ENCODE assay signal across 31 cellular contexts in genomic region chr3:189459231-189459630, GRCh38.
"Had no signal": no experiment of that assay in that cellular context is flagged by ENCODE, and none has a peak within 500 bp of the region (broad histone marks: within the 10 kb centered on the region; RNA-seq: fewer than 3 reads in every experiment).

No MANE protein-coding gene starts in this region.

- H3K9ac ChIP-seq: neural progenitor cell, parathyroid adenoma had no signal

- H2AFZ ChIP-seq: neural progenitor cell, parathyroid adenoma had no signal

- H3K4me2 ChIP-seq: neural progenitor cell had no signal

- DNase-seq: naive thymus-derived CD4-positive, alpha-beta T cell; natural killer cell; occipital lobe; ovary; posterior cingulate gyrus; retina; spleen; stimulated activated CD4-positive, alpha-beta T cell treated with anti-CD3 and anti-CD28 coated beads, Interleukin-12 subunit alpha, Interleukin-12 subunit beta, amount 100 ng/mL, for 4 hours; stimulated activated CD4-positive, alpha-beta T cell treated with anti-CD3 and anti-CD28 coated beads, Interleukin-1b, Interleukin-23, amount 100 ng/mL, for 48 hours; stimulated activated CD4-positive, alpha-beta T cell treated with anti-CD3 and anti-CD28 coated beads, Interleukin-4, amount 100 ng/mL, for 1 hour; stimulated activated CD4-positive, alpha-beta T cell treated with anti-CD3 and anti-CD28 coated beads, Interleukin-4, amount 100 ng/mL, for 4 hours; stimulated activated CD8-positive, alpha-beta memory T cell treated with anti-CD3 and anti-CD28 coated beads, Interleukin-4, amount 100 ng/mL, for 48 hours; stimulated activated naive CD4-positive, alpha-beta T cell; stimulated activated naive CD8-positive, alpha-beta T cell treated with anti-CD3 and anti-CD28 coated beads, Interleukin-15, amount 100 ng/mL, for 72 hours; stimulated activated naive CD8-positive, alpha-beta T cell treated with anti-CD3 and anti-CD28 coated beads, Interleukin-15, Interleukin-2, amounts not matched to agents 100 U/mL and 50 U/mL, for 24 hours; substantia nigra; testis; tibial artery; transverse colon; upper lobe of right lung; uterus had no signal

- H3K9me3 Mint-ChIP-seq: nephron; neural progenitor cell; stimulated activated memory B cell treated with anti-CD40 and anti-IgM and Interleukin-4, amounts not matched to agents 10 μg/mL and 1 μg/mL and 100 μg/mL, for 72 hours had no signal

- H3K27me3 ChIP-seq: neural progenitor cell, ovary, right atrium auricular region, spleen, suprapubic skin, testis, tibial artery, transverse colon, upper lobe of right lung, uterus had no signal

- H3K36me3 Mint-ChIP-seq: natural killer cell; neural progenitor cell; stimulated activated memory B cell treated with anti-CD40 and anti-IgM and Interleukin-4, amounts not matched to agents 10 μg/mL and 1 μg/mL and 100 μg/mL, for 72 hours had no signal

- H3K9me3 ChIP-seq: ovary, right atrium auricular region, spleen, suprapubic skin, testis, tibial artery, transverse colon, upper lobe of right lung, uterus had no signal

- H3K4me3 Mint-ChIP-seq: naive thymus-derived CD4-positive, alpha-beta T cell; natural killer cell; nephron; neural progenitor cell; stimulated activated memory B cell treated with anti-CD40 and anti-IgM and Interleukin-4, amounts not matched to agents 10 μg/mL and 1 μg/mL and 100 μg/mL, for 72 hours; stimulated activated naive CD8-positive, alpha-beta T cell treated with anti-CD3 and anti-CD28 coated beads, Interleukin-15, amount 100 ng/mL, for 72 hours had no signal

- H3K36me3 ChIP-seq: neural progenitor cell, ovary, right atrium auricular region, spleen, suprapubic skin, tibial artery, transverse colon, upper lobe of right lung, uterus had no signal

- H3K27ac Mint-ChIP-seq: naive thymus-derived CD4-positive, alpha-beta T cell; natural killer cell; neural progenitor cell; progenitor cell of endocrine pancreas; stimulated activated memory B cell treated with anti-CD40 and anti-IgM and Interleukin-4, amounts not matched to agents 10 μg/mL and 1 μg/mL and 100 μg/mL, for 72 hours; stimulated activated naive CD8-positive, alpha-beta T cell treated with anti-CD3 and anti-CD28 coated beads, Interleukin-15, amount 100 ng/mL, for 72 hours had no signal

- H3K4me1 ChIP-seq: right atrium auricular region, spleen, testis, transverse colon, upper lobe of right lung, uterus had no signal

- H3K4me3 ChIP-seq: neural progenitor cell, ovary, right atrium auricular region, skin epidermis, smooth muscle cell, spleen, suprapubic skin, testis, tibial artery, transverse colon, upper lobe of right lung, uterus had no signal

- H3K4me1 Mint-ChIP-seq: natural killer cell; stimulated activated memory B cell treated with anti-CD40 and anti-IgM and Interleukin-4, amounts not matched to agents 10 μg/mL and 1 μg/mL and 100 μg/mL, for 72 hours; stimulated activated naive CD8-positive, alpha-beta T cell treated with anti-CD3 and anti-CD28 coated beads, Interleukin-15, amount 100 ng/mL, for 72 hours had no signal

- H3K27ac ChIP-seq: neural progenitor cell, ovary, parathyroid adenoma, right atrium auricular region, skin epidermis, spleen, suprapubic skin, testis, tibial artery, transverse colon, upper lobe of right lung, uterus had no signal

- H3K79me2 ChIP-seq: parathyroid adenoma had no signal

- H3K27me3 Mint-ChIP-seq: naive thymus-derived CD4-positive, alpha-beta T cell; progenitor cell of endocrine pancreas; stimulated activated memory B cell treated with anti-CD40 and anti-IgM and Interleukin-4, amounts not matched to agents 10 μg/mL and 1 μg/mL and 100 μg/mL, for 72 hours; stimulated activated naive CD8-positive, alpha-beta T cell treated with anti-CD3 and anti-CD28 coated beads, Interleukin-15, amount 100 ng/mL, for 72 hours had no signal

- ATAC-seq: naive thymus-derived CD4-positive, alpha-beta T cell; natural killer cell; sciatic nerve; stimulated activated memory B cell treated with anti-CD40 and anti-IgM and Interleukin-4, amounts not matched to agents 10 μg/mL and 1 μg/mL and 100 μg/mL, for 72 hours; stimulated activated naive CD8-positive, alpha-beta T cell treated with anti-CD3 and anti-CD28 coated beads, Interleukin-15, amount 100 ng/mL, for 72 hours; stimulated activated naive CD8-positive, alpha-beta T cell treated with anti-CD3 and anti-CD28 coated beads, Interleukin-15, Interleukin-2, amounts not matched to agents 100 U/mL and 50 U/mL, for 24 hours; upper lobe of right lung had no signal
